ENCODE assay signal across 32 cellular contexts in the genomic region with DNA sequence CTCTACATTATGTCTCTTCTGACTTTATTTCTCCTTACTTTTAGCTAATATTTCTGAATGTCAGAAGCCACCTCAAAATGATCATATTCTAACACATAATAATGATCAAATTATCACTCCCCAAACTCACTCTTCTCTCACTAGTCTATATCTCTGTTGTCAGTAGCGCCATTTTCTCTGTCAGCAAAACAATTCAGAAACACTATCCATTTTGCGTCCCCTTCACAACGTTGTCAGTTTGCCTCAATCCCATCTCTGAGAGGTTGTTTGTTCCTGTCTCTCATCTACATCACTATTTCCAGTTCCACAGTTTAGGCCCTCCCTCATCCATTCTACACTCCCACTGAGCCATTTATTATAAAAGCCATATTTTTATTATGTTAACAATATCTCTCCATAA.
"Had no signal": no experiment of that assay in that cellular context is flagged by ENCODE, and none has a peak within 500 bp of the region (broad histone marks: within the 10 kb centered on the region; RNA-seq: fewer than 3 reads in every experiment).

No MANE protein-coding gene starts in this region.

- H3K27ac ChIP-seq: KMS-11, Peyer's patch, RWPE1, SJCRH30, SK-N-MC had no signal

- H3K4me3 ChIP-seq: Peyer's patch, SJCRH30, SK-N-MC had no signal

- H3K36me3 ChIP-seq: Peyer's patch, SJCRH30 had no signal

- DNase-seq: Karpas-422, MM.1S, MV-4-11, NCI-H1092, NCI-H1105, NCI-H1417 treated with DMSO at 0.1 percent for 48 hours, NCI-H1436 treated with DMSO at 0.1 percent for 48 hours, NCI-H1694 treated with DMSO at 0.1 percent for 48 hours, NCI-H187 treated with DMSO at 0.1 percent for 48 hours, NCI-H2029, NCI-H2081, NCI-H2171 treated with DMSO at 0.1 percent for 48 hours, NCI-H226, NCI-H446 treated with DMSO at 0.1 percent for 48 hours, NCI-H510A, NCI-H526, NCI-H69, NCI-H748 treated with DMSO at 0.1 percent for 48 hours, NCI-H82, OCI-M1, PC-3, Peyer's patch, SHP77, SIG-M5, SJCRH30, SW 1271, T-helper 1 cell had no signal

- H3K4me1 ChIP-seq: Peyer's patch, SJCRH30 had no signal

- ATAC-seq: PC-3, Right ventricle myocardium inferior, SK-N-SH treated with all-trans-retinoic acid at 6 μM for 48 hours had no signal

- H3K4me2 ChIP-seq: KMS-11 had no signal

- H3K27me3 ChIP-seq: Peyer's patch, SJCRH30 had no signal

- H3K9ac ChIP-seq: KMS-11 had no signal

- H3K9me3 ChIP-seq: Peyer's patch had no signal
